8 cellular contexts compared by ENCODE assay signal in the genomic region with DNA sequence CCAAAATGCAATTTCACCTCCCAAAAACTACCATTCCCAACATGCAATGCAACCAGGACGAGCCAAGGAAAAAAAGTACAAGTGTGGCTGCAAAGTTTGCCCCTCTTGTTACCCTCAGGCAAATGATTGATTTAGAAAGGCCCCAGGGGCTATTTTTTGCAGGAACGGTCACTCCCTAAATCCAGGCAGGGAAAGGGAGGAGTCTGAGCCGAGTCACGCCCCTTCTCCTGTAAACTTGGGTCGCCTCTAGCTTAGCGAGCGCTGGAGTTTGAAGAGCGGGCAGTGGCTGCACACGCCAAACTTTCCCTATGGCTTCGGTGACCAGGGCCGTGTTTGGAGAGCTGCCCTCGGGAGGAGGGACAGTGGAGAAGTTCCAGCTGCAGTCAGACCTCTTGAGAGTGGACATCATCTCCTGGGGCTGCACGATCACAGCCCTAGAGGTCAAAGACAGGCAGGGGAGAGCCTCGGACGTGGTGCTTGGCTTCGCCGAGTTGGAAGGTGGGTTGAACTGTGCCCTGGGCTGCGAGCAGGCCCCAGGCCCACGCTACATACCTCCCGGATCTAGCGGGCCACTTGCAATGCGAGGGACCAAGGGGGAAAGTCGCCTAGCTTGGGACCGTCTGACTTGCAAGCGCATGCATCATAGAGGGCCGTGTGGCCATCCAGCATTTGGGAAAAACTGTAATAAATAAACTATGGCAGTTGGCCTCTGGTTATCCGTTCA. TPM values are rescaled to one million over a fixed set of nuclear protein-coding genes. Genes with fewer than 3 reads are reported as not detected.
DNase-seq lines count a peak whose midpoint lies in the region; ATAC-seq and TF ChIP-seq lines count a peak whose summit lies in the region.

Gene GALM, plus strand, starts transcription at position 261 of the 724 bp plus-strand sequence. Its CDS starts 48 bp downstream, at position 309.

- H3K9me3 Mint-ChIP-seq in CD8-positive, alpha-beta T cell = no peaks in the 10 kb centered on the region
- no peaks in the 10 kb centered on the region for H3K9me3 Mint-ChIP-seq in activated CD8-positive, alpha-beta T cell treated with anti-CD3 and anti-CD28 coated beads for 36 hours
- H3K9me3 Mint-ChIP-seq in endothelial cell (ENCODE audit: unreplicated experiment) (no peaks in the 10 kb centered on the region), memory B cell (no peaks in the 10 kb centered on the region)
- no peaks in the 10 kb centered on the region for H3K9me3 Mint-ChIP-seq in stimulated activated effector memory CD8-positive, alpha-beta T cell treated with anti-CD3 and anti-CD28 coated beads, Interleukin-12 subunit alpha, Interleukin-12 subunit beta, amount 100 ng/mL, for 72 hours

- no peaks in the 10 kb centered on the region for H3K79me2 ChIP-seq in GM23248 (ENCODE audit: insufficient read depth)

- peaks cover 15% of the 10 kb centered on the region; the same call in 1 of the 2 replicates for H3F3A ChIP-seq in GM23248 (ENCODE audit: insufficient read depth)

- H3K9me3 ChIP-seq in CD8-positive, alpha-beta T cell (ENCODE audit: low read length) = no peaks in the 10 kb centered on the region
- H3K9me3 ChIP-seq in GM23248 (ENCODE audit: low read depth) = no peaks in the 10 kb centered on the region

- H3K36me3 Mint-ChIP-seq in CD8-positive, alpha-beta T cell = peaks cover 5% of the 10 kb centered on the region
- peaks cover 24% of the 10 kb centered on the region for H3K36me3 Mint-ChIP-seq in activated CD8-positive, alpha-beta T cell treated with anti-CD3 and anti-CD28 coated beads for 36 hours (ENCODE audit: low read depth)
- no peaks in the 10 kb centered on the region for H3K36me3 Mint-ChIP-seq in endothelial cell (ENCODE audit: low read depth, unreplicated experiment)
- H3K36me3 Mint-ChIP-seq in memory B cell = peaks cover 3% of the 10 kb centered on the region
- peaks cover 41% of the 10 kb centered on the region for H3K36me3 Mint-ChIP-seq in stimulated activated effector memory CD8-positive, alpha-beta T cell treated with anti-CD3 and anti-CD28 coated beads, Interleukin-12 subunit alpha, Interleukin-12 subunit beta, amount 100 ng/mL, for 72 hours

- H3K27me3 Mint-ChIP-seq in CD8-positive, alpha-beta T cell (ENCODE audit: low read depth) = no peaks in the 10 kb centered on the region
- no peaks in the 10 kb centered on the region for H3K27me3 Mint-ChIP-seq in activated CD8-positive, alpha-beta T cell treated with anti-CD3 and anti-CD28 coated beads for 36 hours
- H3K27me3 Mint-ChIP-seq in endothelial cell (ENCODE audit: unreplicated experiment) = peaks cover 2% of the 10 kb centered on the region
- no peaks in the 10 kb centered on the region for H3K27me3 Mint-ChIP-seq in memory B cell

- WGBS in GM23248 (ENCODE audit: low coverage in 1 of 2, low lambda C conversion rate in 2 of 2, missing lambda C conversion rate in 2 of 2), 2 experiments = 4 to 5% methylated on average over 26 to 27 of the region's 27 CpGs

- H3K4me3 ChIP-seq in CD8-positive, alpha-beta T cell (ENCODE audit: low read depth, low read length) = peak within 1 kb of the TSS; percentile 88
- H3K4me3 ChIP-seq in GM23248 = peak within 1 kb of the TSS; percentile 77

- peak within 1 kb of the TSS; percentile 68 for H3K4me2 ChIP-seq in GM23248 (ENCODE audit: unreplicated experiment)

- no peak for TF ChIP-seq CTCF in CD8-positive, alpha-beta T cell (IDR thresholded peaks at IDR 0.05)
- no peak for TF ChIP-seq CTCF in activated CD8-positive, alpha-beta T cell treated with anti-CD3 and anti-CD28 coated beads for 36 hours (IDR thresholded peaks at IDR 0.05)
- TF ChIP-seq CTCF in endothelial cell (IDR thresholded peaks at IDR 0.05; ENCODE audit: unreplicated experiment) = no peak

- peak within 1 kb of the TSS; percentile 22 for H3K27ac ChIP-seq in CD8-positive, alpha-beta T cell (ENCODE audit: low read depth, low read length)
- H3K27ac ChIP-seq in GM23248 = peak within 1 kb of the TSS; percentile 67

- H3K4me1 Mint-ChIP-seq in CD8-positive, alpha-beta T cell (ENCODE audit: low read depth) = peaks cover 56% of the 10 kb centered on the region
- peaks cover 59% of the 10 kb centered on the region for H3K4me1 Mint-ChIP-seq in activated CD8-positive, alpha-beta T cell treated with anti-CD3 and anti-CD28 coated beads for 36 hours (ENCODE audit: low read depth)
- peaks cover 13% of the 10 kb centered on the region for H3K4me1 Mint-ChIP-seq in endothelial cell (ENCODE audit: unreplicated experiment)
- peaks cover 15% of the 10 kb centered on the region for H3K4me1 Mint-ChIP-seq in memory B cell
- peaks cover 62% of the 10 kb centered on the region for H3K4me1 Mint-ChIP-seq in stimulated activated effector memory CD8-positive, alpha-beta T cell treated with anti-CD3 and anti-CD28 coated beads, Interleukin-12 subunit alpha, Interleukin-12 subunit beta, amount 100 ng/mL, for 72 hours

- DNase-seq in CD8-positive, alpha-beta T cell = peak in 5 of 7 experiments; percentile 18 to 74 (median 45)
- DNase-seq in GM23248 (peak; percentile 88), NCI-H2227 (lab: John Stamatoyannopoulos, UW; ENCODE audit: unreplicated experiment) (peak; percentile 89), endothelial cell (ENCODE audit: low spot score) (peak; percentile 75), memory B cell (ENCODE audit: low spot score in 2 of 2) (peak; percentile 10 to 28)
- peak; percentile 74 for DNase-seq in activated CD8-positive, alpha-beta T cell treated with anti-CD3 and anti-CD28 coated beads for 36 hours
- peak in 1 of 2 donors; percentile 84 for DNase-seq in stimulated activated effector memory CD8-positive, alpha-beta T cell treated with anti-CD3 and anti-CD28 coated beads, Interleukin-12 subunit alpha, Interleukin-12 subunit beta, amount 100 ng/mL, for 72 hours (ENCODE audit: low spot score in 2 of 2)

- POLR2A ChIA-PET in CD8-positive, alpha-beta T cell (lab: Charles Lee) = interaction anchor here (0.9 to 5.0 kb wide), 6 partner anchors 16 to 85 kb away, joined by 4 to 34 read pairs (median 12); partner anchors contain the start of genes HNRNPLL and SRSF7
- POLR2A ChIA-PET in activated CD8-positive, alpha-beta T cell treated with anti-CD3 and anti-CD28 coated beads for 36 hours (lab: Charles Lee) = interaction anchor here (0.6 to 7.6 kb wide), 24 partner anchors 8 to 290 kb away, joined by 3 to 124 read pairs (median 6); partner anchors contain the start of genes HNRNPLL and SRSF7

- CTCF ChIA-PET in CD8-positive, alpha-beta T cell (lab: Charles Lee) = interaction anchor here (0.6 to 4.1 kb wide), 9 partner anchors 11 to 84 kb away, joined by 3 to 38 read pairs (median 3); partner anchors contain the start of gene HNRNPLL
- CTCF ChIA-PET in activated CD8-positive, alpha-beta T cell treated with anti-CD3 and anti-CD28 coated beads for 36 hours (lab: Charles Lee) = interaction anchor here (0.8 to 5.1 kb wide), 7 partner anchors 13 to 84 kb away, joined by 3 to 89 read pairs (median 14); partner anchors contain the start of gene HNRNPLL

- peak within 1 kb of the TSS; percentile 94 for H2AFZ ChIP-seq in GM23248

- H3K27me3 ChIP-seq in CD8-positive, alpha-beta T cell (ENCODE audit: insufficient read depth, low read length) = no peaks in the 10 kb centered on the region
- H3K27me3 ChIP-seq in GM23248 (replicated peaks; ENCODE audit: insufficient read depth) = no peaks in the 10 kb centered on the region

- intact Hi-C loops in CD8-positive, alpha-beta T cell (cut with DNase I, micrococcal nuclease) = loop anchor here (1.0 to 5.0 kb wide), 9 partner anchors 41 to 289 kb away; partner anchors contain the start of genes ATL2 (in 2 of the 2), GEMIN6 (in 1 of the 2), HNRNPLL (in 1 of the 2) and SRSF7 (in 1 of the 2)
- intact Hi-C loops in activated CD8-positive, alpha-beta T cell treated with anti-CD3 and anti-CD28 coated beads for 36 hours (cut with micrococcal nuclease) = loop anchor here (2.0 to 5.0 kb wide), 2 partner anchors 41 to 63 kb away; partner anchors contain the start of gene HNRNPLL

- H3K9ac ChIP-seq in GM23248 = peak within 1 kb of the TSS; percentile 57

- no peaks in the 10 kb centered on the region for H3K9me2 ChIP-seq in GM23248 (ENCODE audit: insufficient read depth)

- peak within 1 kb of the TSS; percentile 90 for H3K27ac Mint-ChIP-seq in CD8-positive, alpha-beta T cell
- H3K27ac Mint-ChIP-seq in activated CD8-positive, alpha-beta T cell treated with anti-CD3 and anti-CD28 coated beads for 36 hours = peak within 1 kb of the TSS; percentile 98
- H3K27ac Mint-ChIP-seq in endothelial cell (ENCODE audit: unreplicated experiment) (peak within 1 kb of the TSS; percentile 80), memory B cell (peak within 1 kb of the TSS; percentile 79)
- peak within 1 kb of the TSS; percentile 94 for H3K27ac Mint-ChIP-seq in stimulated activated effector memory CD8-positive, alpha-beta T cell treated with anti-CD3 and anti-CD28 coated beads, Interleukin-12 subunit alpha, Interleukin-12 subunit beta, amount 100 ng/mL, for 72 hours

- H3K4me1 ChIP-seq in CD8-positive, alpha-beta T cell (ENCODE audit: insufficient read depth, low read length) = peaks cover 16% of the 10 kb centered on the region
- peaks cover 24% of the 10 kb centered on the region for H3K4me1 ChIP-seq in GM23248 (ENCODE audit: insufficient read depth)

- no peaks in the 10 kb centered on the region for H4K20me1 ChIP-seq in GM23248 (ENCODE audit: insufficient read depth)

- ATAC-seq in CD8-positive, alpha-beta T cell = peak; percentile 33
- peak; percentile 37 for ATAC-seq in activated CD8-positive, alpha-beta T cell treated with anti-CD3 and anti-CD28 coated beads for 36 hours
- ATAC-seq in memory B cell (ENCODE audit: low read depth) (peak; percentile 49), GM18498 (IDR thresholded peaks at IDR 0.05; ENCODE audit: unreplicated experiment) (no peak)
- peak; percentile 45 for ATAC-seq in stimulated activated effector memory CD8-positive, alpha-beta T cell treated with anti-CD3 and anti-CD28 coated beads, Interleukin-12 subunit alpha, Interleukin-12 subunit beta, amount 100 ng/mL, for 72 hours

- H3K4me3 Mint-ChIP-seq in CD8-positive, alpha-beta T cell = peak within 1 kb of the TSS; percentile 88
- H3K4me3 Mint-ChIP-seq in activated CD8-positive, alpha-beta T cell treated with anti-CD3 and anti-CD28 coated beads for 36 hours = peak within 1 kb of the TSS; percentile 79
- peak within 1 kb of the TSS; percentile 91 for H3K4me3 Mint-ChIP-seq in endothelial cell (ENCODE audit: unreplicated experiment)
- peak within 1 kb of the TSS; percentile 89 for H3K4me3 Mint-ChIP-seq in memory B cell
- H3K4me3 Mint-ChIP-seq in stimulated activated effector memory CD8-positive, alpha-beta T cell treated with anti-CD3 and anti-CD28 coated beads, Interleukin-12 subunit alpha, Interleukin-12 subunit beta, amount 100 ng/mL, for 72 hours = peak within 1 kb of the TSS; percentile 75

- H3K36me3 ChIP-seq in CD8-positive, alpha-beta T cell (ENCODE audit: insufficient read depth, low read length) = no peaks in the 10 kb centered on the region
- H3K36me3 ChIP-seq in GM23248 (ENCODE audit: low read depth) = no peaks in the 10 kb centered on the region

- in situ Hi-C loops in GM23248 (cut with MboI) = no loop called here

RNA-seq across cellular contexts. Expression of gene GALM, which starts in this region (rescaled TPM):
- total RNA-seq in CD8-positive, alpha-beta T cell = 1 to 10 TPM; 4.4 to 4.7 TPM
- 8.6 and 10.8 TPM in 2 replicates for total RNA-seq in GM23248 (2014; rRNA removed; shearing (Covaris generic))
- polyA plus RNA-seq in GM23248 (2016; fragmentation: Nextera tagmentation; extraction: Ambion mirVana) = 7.6 and 8.8 TPM in 2 replicates
- total RNA-seq in activated CD8-positive, alpha-beta T cell treated with anti-CD3 and anti-CD28 coated beads for 36 hours = 10 to 100 TPM; 38.3 to 40.6 TPM
- total RNA-seq in endothelial cell (ENCODE audit: unreplicated experiment) = 13.0 TPM
